In the genomic region with DNA sequence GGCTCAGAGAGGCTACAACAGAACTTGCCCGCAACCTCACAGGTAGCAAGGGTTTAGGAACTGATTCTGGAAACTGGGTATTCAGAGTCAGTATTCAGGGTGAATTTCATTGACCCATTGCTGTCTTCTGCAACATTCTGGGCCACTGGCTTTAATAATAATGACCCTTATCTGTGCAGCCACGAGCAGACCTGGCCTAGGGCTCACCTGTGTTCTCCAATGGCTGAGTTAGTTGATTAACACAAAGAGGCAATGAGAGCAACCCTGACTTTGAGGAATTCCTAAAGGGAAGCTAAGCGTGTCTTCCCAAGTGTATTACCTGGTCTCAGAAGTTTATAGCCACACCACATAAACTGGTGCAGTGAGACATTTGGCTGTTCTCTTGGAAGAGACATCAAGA, we compare ENCODE assay signal across 19 cellular contexts.
"Had no signal": no experiment of that assay in that cellular context is flagged by ENCODE, and none has a peak within 500 bp of the region (broad histone marks: within the 10 kb centered on the region; RNA-seq: fewer than 3 reads in every experiment).

No MANE protein-coding gene starts in this region.

- H3K27me3 ChIP-seq: colonic mucosa, foreskin keratinocyte, gastroesophageal sphincter, left lung had no signal

- DNase-seq: colonic mucosa; cortex of kidney; effector CD8-positive, alpha-beta T cell; effector memory CD8-positive, alpha-beta T cell; endodermal cell; erythroblast; foreskin keratinocyte; heart right ventricle; hippocampal formation; left colon; left lung; left ventricle myocardium superior; lower lobe of right lung; mesenchymal stem cell; mucosa of descending colon; naive B cell had no signal

- H3K4me1 ChIP-seq: colonic mucosa, foreskin keratinocyte, gastroesophageal sphincter, left lung, lower lobe of right lung had no signal

- H3K27ac ChIP-seq: colonic mucosa, epithelial cell of prostate, foreskin keratinocyte, gastroesophageal sphincter, heart right ventricle, left lung, lower lobe of right lung had no signal

- ATAC-seq: effector memory CD8-positive, alpha-beta T cell; esophagus mucosa; foreskin keratinocyte; gastroesophageal sphincter; heart right ventricle; left colon; left lung; left ventricle myocardium superior; lower lobe of right lung; mucosa of descending colon had no signal

- H3K9me3 ChIP-seq: colonic mucosa, gastroesophageal sphincter, heart right ventricle, left lung, lower lobe of right lung, mucosa of descending colon had no signal

- H3K36me3 ChIP-seq: colonic mucosa, gastroesophageal sphincter, heart right ventricle, left lung, lower lobe of right lung had no signal

- H3K4me3 ChIP-seq: colonic mucosa, gastroesophageal sphincter, heart right ventricle, left lung, lower lobe of right lung, mucosa of descending colon had no signal
